7 cellular contexts compared by ENCODE assay signal in the genomic region with DNA sequence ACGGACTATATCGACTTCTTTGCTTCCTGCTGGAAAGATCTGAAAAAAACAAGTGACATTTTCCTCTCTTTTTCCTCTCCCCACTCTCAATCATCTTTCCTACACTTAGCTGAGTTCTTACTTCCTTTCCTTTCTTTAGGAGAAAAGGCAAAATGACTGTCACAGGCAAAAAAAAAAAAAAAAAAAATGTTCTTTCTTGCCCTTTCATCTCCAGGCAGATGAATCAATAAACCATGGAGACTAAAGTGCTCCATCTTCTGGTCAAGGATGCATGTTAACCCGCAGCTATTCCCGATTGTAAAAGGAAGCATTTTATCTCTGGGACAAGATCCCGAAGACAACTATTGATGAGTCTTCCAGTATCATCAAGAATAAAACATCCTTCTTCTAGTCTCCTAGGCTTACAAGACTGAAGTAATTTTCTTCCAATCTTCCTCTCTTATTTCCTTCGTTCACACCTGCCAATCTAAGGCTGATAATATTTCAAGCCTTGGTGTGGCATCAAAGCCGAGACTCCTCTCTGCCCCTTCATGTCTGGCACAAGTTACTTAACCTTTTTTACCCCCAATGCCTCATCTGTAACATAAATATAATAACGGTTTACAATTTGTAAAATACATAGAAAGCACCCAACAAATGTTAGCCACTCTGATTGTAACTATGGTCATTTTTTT.
DNase-seq lines count a peak whose midpoint lies in the region; ATAC-seq and TF ChIP-seq lines count a peak whose summit lies in the region.

No MANE protein-coding gene starts in this region.

- no peaks in the 10 kb centered on the region for H3K79me2 ChIP-seq in DOHH2 (ENCODE audit: control insufficient read depth, low read length)
- H3K79me2 ChIP-seq in Loucy (ENCODE audit: insufficient read depth, low read length), result no peaks in the 10 kb centered on the region

- H3K27me3 ChIP-seq in DOHH2 (ENCODE audit: control insufficient read depth, low read length) (no peaks in the 10 kb centered on the region), Loucy (ENCODE audit: insufficient read depth, low read length, poor library complexity, severe bottlenecking) (no peaks in the 10 kb centered on the region), WERI-Rb-1 (ENCODE audit: insufficient read depth, low read depth, severe bottlenecking) (no peaks in the 10 kb centered on the region), tibial nerve (no peaks in the 10 kb centered on the region)

- H3K4me1 ChIP-seq in DOHH2 (ENCODE audit: control insufficient read depth, low read length), result no peaks in the 10 kb centered on the region
- no peaks in the 10 kb centered on the region for H3K4me1 ChIP-seq in Loucy (ENCODE audit: insufficient read depth, low read length, poor library complexity, severe bottlenecking)
- H3K4me1 ChIP-seq in tibial nerve, result peaks cover 0 to 33% (median 0%) of the 10 kb centered on the region in 4 donors

- H3K9me3 ChIP-seq in DOHH2 (ENCODE audit: control insufficient read depth, insufficient read depth, low read length) (no peaks in the 10 kb centered on the region), Loucy (ENCODE audit: insufficient read depth, low read depth, low read length) (no peaks in the 10 kb centered on the region), WERI-Rb-1 (ENCODE audit: severe bottlenecking) (no peaks in the 10 kb centered on the region), tibial nerve (no peaks in the 10 kb centered on the region)

- H3K27ac ChIP-seq in DOHH2 (ENCODE audit: low read depth, low read length), result no peak overlapping the region
- H3K27ac ChIP-seq in WERI-Rb-1, result no peak overlapping the region
- H3K27ac ChIP-seq in tibial nerve, result no peak overlapping the region

- H3K36me3 ChIP-seq in DOHH2 (ENCODE audit: control insufficient read depth, low read length) (no peaks in the 10 kb centered on the region), Loucy (ENCODE audit: insufficient read depth, low read length) (no peaks in the 10 kb centered on the region), WERI-Rb-1 (no peaks in the 10 kb centered on the region), tibial nerve (no peaks in the 10 kb centered on the region)

- WGBS in tibial nerve, 2 donors, result 42 to 45% methylated on average over 8 of the region's 8 CpGs

- ATAC-seq in GM19467 (IDR thresholded peaks at IDR 0.05; ENCODE audit: unreplicated experiment) (no peak), GM21360 (IDR thresholded peaks at IDR 0.05; ENCODE audit: unreplicated experiment) (no peak)

- peak in 1 of 2 donors; percentile 13 for TF ChIP-seq EP300 in tibial nerve (IDR thresholded peaks at IDR 0.05)

- no peak overlapping the region for H3K4me3 ChIP-seq in DOHH2 (ENCODE audit: low read length)
- no peak overlapping the region for H3K4me3 ChIP-seq in Loucy (ENCODE audit: low read length, poor library complexity, severe bottlenecking)
- no peak overlapping the region for H3K4me3 ChIP-seq in WERI-Rb-1 (ENCODE audit: low read depth, low read length)
- H3K4me3 ChIP-seq in tibial nerve, result no peak overlapping the region

- TF ChIP-seq CTCF in DOHH2 (IDR thresholded peaks at IDR 0.05; ENCODE audit: low read depth, low read length, poor library complexity, severe bottlenecking), result peak; percentile 25
- peak; percentile 53 for TF ChIP-seq CTCF in Loucy (conservative IDR thresholded peaks at IDR 0.05; ENCODE audit: low read length)
- peak; percentile 43 for TF ChIP-seq CTCF in WERI-Rb-1 (IDR thresholded peaks at IDR 0.05; ENCODE audit: low read depth, low read length)
- peak in 3 of 5 experiments; percentile 25 to 51 (median 46) for TF ChIP-seq CTCF in tibial nerve (IDR thresholded peaks at IDR 0.05)

- no peak for TF ChIP-seq POLR2A in tibial nerve (IDR thresholded peaks at IDR 0.05)

- H3K9ac ChIP-seq in Loucy (ENCODE audit: low read depth, low read length, poor library complexity, severe bottlenecking), result no peak overlapping the region

- DNase-seq in WERI-Rb-1 (no peak), iPS DF 4.7 (ENCODE audit: extremely low read depth, low spot score) (peak; percentile 16), tibial nerve (ENCODE audit: low spot score in 2 of 2) (peak in 1 of 2 donors; percentile 42)

- H3F3A ChIP-seq in DOHH2 (ENCODE audit: control insufficient read depth, insufficient read depth) (no peaks in the 10 kb centered on the region), Loucy (ENCODE audit: low read depth) (no peaks in the 10 kb centered on the region)

- H3K9me2 ChIP-seq in DOHH2 (replicated peaks; ENCODE audit: control insufficient read depth, low read length) (no peaks in the 10 kb centered on the region), Loucy (replicated peaks; ENCODE audit: low read depth, low read length) (no peaks in the 10 kb centered on the region)

- no peak overlapping the region for H2AFZ ChIP-seq in Loucy (ENCODE audit: low read length)

- H4K20me1 ChIP-seq in DOHH2 (ENCODE audit: control insufficient read depth, insufficient read depth, low read depth, low read length) (no peaks in the 10 kb centered on the region), Loucy (ENCODE audit: insufficient read depth, low read length, poor library complexity, severe bottlenecking) (no peaks in the 10 kb centered on the region)

- H3K4me2 ChIP-seq in DOHH2 (ENCODE audit: low read length) (no peak overlapping the region), Loucy (ENCODE audit: low read depth, low read length, poor library complexity, severe bottlenecking) (no peak overlapping the region)
